ENCODE assay signal across 1 cellular context in genomic region chr2:241656190-241656741, GRCh38.
A peak's percentile ranks its signal among the peaks of the same experiment; 100 is the strongest.
TF ChIP-seq lines count a peak whose summit lies in the region.

No MANE protein-coding gene starts in this region.

TF ChIP-seq in HepG2, 621 proteins besides CTCF, POLR2A, EP300 and RAD21:
- TF ChIP-seq AGO2 (optimal IDR thresholded peaks at IDR 0.05; ENCODE audit: low read depth, low read length) = peak; percentile 40
- no peak for TF ChIP-seq ZMAT5 (CRISPR knock-in tag; IDR thresholded peaks at IDR 0.05; ENCODE audit: borderline replicate concordance, low read depth)
- TF ChIP-seq NFKB2 (CRISPR knock-in tag; IDR thresholded peaks at IDR 0.05; ENCODE audit: borderline replicate concordance) = no peak
